ENCODE assay signal across 1 cellular context in the genomic region with DNA sequence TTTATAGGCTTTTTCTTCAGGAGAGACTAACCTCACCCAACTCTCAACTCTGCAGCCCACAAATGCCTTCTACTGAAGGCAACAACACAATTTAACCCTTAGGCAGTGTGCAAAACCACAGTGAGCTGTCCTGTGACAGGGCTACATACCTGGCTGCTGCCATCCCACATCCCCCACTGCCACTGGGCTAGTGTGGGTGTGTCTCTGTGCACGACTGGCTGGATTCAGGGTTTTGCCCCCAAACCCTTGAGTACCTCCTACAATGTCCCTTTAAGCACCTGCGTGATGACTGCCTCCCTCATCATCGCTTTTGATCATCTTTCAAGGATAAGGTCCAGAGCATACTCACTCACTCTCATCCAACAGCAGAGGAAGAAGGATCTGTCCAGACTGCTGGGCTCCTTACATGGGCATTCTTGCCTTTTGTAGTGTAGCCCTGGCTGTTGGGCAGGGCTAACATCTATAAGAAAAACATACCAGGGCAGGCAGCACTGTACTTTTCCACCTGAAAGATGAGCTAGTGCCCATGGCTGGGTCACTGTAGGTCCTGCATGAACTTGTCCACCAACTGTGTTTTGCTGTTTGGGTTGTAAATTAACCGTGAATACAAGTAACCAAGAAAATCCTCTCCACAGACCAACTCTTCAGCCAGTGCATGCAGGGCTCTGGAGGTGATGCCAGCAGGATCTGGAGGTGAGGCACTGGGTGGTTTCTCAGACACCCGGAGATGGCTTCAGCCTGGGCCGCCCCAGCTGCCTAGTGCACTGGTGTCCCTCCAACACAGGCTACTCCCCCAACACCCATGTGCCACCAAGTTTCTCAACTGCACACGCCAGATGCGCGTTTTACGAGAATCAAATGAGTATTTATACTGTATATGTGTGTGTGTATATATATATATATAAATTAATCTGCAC.
TF ChIP-seq lines count a peak whose summit lies in the region.

No MANE protein-coding gene starts in this region.

TF ChIP-seq in neural cell, 6 proteins besides CTCF, POLR2A, EP300 and RAD21 (continued from another document):
- TF ChIP-seq, protein P1, sequence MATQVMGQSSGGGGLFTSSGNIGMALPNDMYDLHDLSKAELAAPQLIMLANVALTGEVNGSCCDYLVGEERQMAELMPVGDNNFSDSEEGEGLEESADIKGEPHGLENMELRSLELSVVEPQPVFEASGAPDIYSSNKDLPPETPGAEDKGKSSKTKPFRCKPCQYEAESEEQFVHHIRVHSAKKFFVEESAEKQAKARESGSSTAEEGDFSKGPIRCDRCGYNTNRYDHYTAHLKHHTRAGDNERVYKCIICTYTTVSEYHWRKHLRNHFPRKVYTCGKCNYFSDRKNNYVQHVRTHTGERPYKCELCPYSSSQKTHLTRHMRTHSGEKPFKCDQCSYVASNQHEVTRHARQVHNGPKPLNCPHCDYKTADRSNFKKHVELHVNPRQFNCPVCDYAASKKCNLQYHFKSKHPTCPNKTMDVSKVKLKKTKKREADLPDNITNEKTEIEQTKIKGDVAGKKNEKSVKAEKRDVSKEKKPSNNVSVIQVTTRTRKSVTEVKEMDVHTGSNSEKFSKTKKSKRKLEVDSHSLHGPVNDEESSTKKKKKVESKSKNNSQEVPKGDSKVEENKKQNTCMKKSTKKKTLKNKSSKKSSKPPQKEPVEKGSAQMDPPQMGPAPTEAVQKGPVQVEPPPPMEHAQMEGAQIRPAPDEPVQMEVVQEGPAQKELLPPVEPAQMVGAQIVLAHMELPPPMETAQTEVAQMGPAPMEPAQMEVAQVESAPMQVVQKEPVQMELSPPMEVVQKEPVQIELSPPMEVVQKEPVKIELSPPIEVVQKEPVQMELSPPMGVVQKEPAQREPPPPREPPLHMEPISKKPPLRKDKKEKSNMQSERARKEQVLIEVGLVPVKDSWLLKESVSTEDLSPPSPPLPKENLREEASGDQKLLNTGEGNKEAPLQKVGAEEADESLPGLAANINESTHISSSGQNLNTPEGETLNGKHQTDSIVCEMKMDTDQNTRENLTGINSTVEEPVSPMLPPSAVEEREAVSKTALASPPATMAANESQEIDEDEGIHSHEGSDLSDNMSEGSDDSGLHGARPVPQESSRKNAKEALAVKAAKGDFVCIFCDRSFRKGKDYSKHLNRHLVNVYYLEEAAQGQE (IDR thresholded peaks at IDR 0.05; ENCODE audit: borderline replicate concordance) = no peak
